In the genomic region with DNA sequence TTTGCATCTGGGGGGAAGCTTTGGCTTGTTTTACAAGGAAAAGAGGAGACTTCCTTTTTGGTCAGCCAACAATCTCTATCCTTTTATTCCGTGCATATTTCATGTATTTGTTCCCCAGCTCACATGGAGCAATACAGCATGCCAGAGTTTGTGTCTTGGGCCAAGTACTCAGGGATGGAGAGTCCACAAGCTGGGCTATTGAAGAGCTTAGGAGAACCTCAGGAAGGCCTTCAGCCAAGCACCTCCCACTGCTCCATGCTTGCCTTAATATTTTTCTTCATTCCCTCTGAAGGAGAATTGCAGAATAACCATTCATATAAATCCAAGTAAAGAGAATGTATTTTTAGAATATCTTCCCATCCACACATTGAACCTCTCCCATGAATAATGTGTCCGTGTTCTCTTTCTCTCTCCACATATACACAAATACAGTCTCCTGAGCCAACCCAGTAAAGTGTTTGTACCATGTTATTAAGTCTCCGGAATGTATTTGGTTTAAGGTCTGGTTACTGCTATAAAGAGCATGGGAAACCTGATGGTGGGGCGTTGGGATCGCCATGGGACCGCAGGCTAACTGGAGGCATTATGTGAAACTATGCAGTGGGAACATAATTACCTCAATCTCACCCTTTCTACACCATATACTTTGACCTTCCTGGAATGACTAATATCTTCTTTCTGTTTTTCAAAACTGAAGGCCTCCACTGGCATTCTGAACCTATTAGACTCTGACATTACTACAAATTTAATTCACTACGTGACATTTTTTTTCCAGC, we compare ENCODE assay signal across 13 cellular contexts. TPM values are rescaled to one million over a fixed set of nuclear protein-coding genes. Genes with fewer than 3 reads are reported as not detected.
DNase-seq lines count a peak whose midpoint lies in the region; ATAC-seq and TF ChIP-seq lines count a peak whose summit lies in the region.
"Had no signal": no experiment of that assay in that cellular context is flagged by ENCODE, and none has a peak within 500 bp of the region (broad histone marks: within the 10 kb centered on the region; RNA-seq: fewer than 3 reads in every experiment).

No MANE protein-coding gene starts in this region.

- CTCF ChIA-PET in PC-9 (lab: Charles Lee), result no interaction called here

- TF ChIP-seq CTCF in PC-9 (conservative IDR thresholded peaks at IDR 0.05), result no peak
- TF ChIP-seq CTCF in fibroblast of lung (conservative IDR thresholded peaks at IDR 0.05 in 1 of 2, IDR thresholded peaks at IDR 0.05 in 1 of 2; ENCODE audit: low read depth in 1 of 2, low read length in 2 of 2), result no peak

- POLR2A ChIA-PET in PC-9 (lab: Charles Lee; ENCODE audit: unreplicated experiment), result no interaction called here

- no TSS peak for BruUV-seq in PC-9 (replicated peaks; lab: Mats Ljungman, UMichigan)

- H3K9ac ChIP-seq in fibroblast of lung (ENCODE audit: insufficient read depth, low read length), result peak overlapping the region; percentile 55
- peak overlapping the region; percentile 50 for H3K9ac ChIP-seq in muscle layer of colon (ENCODE audit: low read length)

- no peak overlapping the region for H2AFZ ChIP-seq in PC-9
- no peak overlapping the region for H2AFZ ChIP-seq in fibroblast of lung (ENCODE audit: low read length)

- peak overlapping the region; percentile 70 for H3K4me3 ChIP-seq in PC-9
- H3K4me3 ChIP-seq in fibroblast of lung (replicated peaks in 1 of 4; ENCODE audit: control extremely low read depth in 1 of 4, insufficient read depth in 1 of 4, low read depth in 3 of 4, low read length in 4 of 4), result peak overlapping the region; percentile 80 to 99 (median 94)
- H3K4me3 ChIP-seq in muscle layer of colon (ENCODE audit: low read depth in 1 of 2, low read length in 2 of 2), result peak overlapping the region in 1 of 2 donors; percentile 92
- H3K4me3 ChIP-seq in urinary bladder (ENCODE audit: low read depth, low read length), result peak overlapping the region; percentile 16

- H3K79me2 ChIP-seq in PC-9 (ENCODE audit: low read depth), result peaks cover 80% of the 10 kb centered on the region
- peaks cover 83% of the 10 kb centered on the region for H3K79me2 ChIP-seq in fibroblast of lung (ENCODE audit: control insufficient read depth, insufficient read depth, low read length)

- H3K36me3 ChIP-seq in PC-9 (ENCODE audit: low read depth) (peaks cover 61% of the 10 kb centered on the region), fibroblast of lung (ENCODE audit: control insufficient read depth, insufficient read depth, low read length) (peaks cover 4% of the 10 kb centered on the region), muscle layer of colon (ENCODE audit: insufficient read depth, low read length) (peaks cover 7% of the 10 kb centered on the region), urinary bladder (ENCODE audit: insufficient read depth) (no peaks in the 10 kb centered on the region)

- H3F3A ChIP-seq in PC-9 (ENCODE audit: insufficient read depth, low read depth), result peaks cover 28% of the 10 kb centered on the region

- H4K20me1 ChIP-seq in PC-9 (ENCODE audit: insufficient read depth) (no peaks in the 10 kb centered on the region; the same call in 1 of the 2 replicates), fibroblast of lung (ENCODE audit: control insufficient read depth, extremely low read depth, insufficient read depth, low read length) (no peaks in the 10 kb centered on the region)

- H3K9me3 ChIP-seq in PC-9 (ENCODE audit: insufficient read depth, low read depth), result peaks cover 9% of the 10 kb centered on the region
- no peaks in the 10 kb centered on the region for H3K9me3 ChIP-seq in fibroblast of lung (ENCODE audit: control insufficient read depth, insufficient read depth, low read depth, low read length)
- H3K9me3 ChIP-seq in muscle layer of colon (ENCODE audit: low read length), result no peaks in the 10 kb centered on the region

- intact Hi-C loops in PC-9 (cut with micrococcal nuclease; ENCODE audit: unreplicated experiment), result loop anchor here (1.0 to 2.0 kb wide), 2 partner anchors 35 to 46 kb away; no protein-coding TSS in a partner anchor

- H3K4me1 ChIP-seq in PC-9 (replicated peaks; ENCODE audit: insufficient read depth) (peaks cover 62% of the 10 kb centered on the region), fibroblast of lung (ENCODE audit: control insufficient read depth, extremely low read depth, insufficient read depth, low read length) (peaks cover 14% of the 10 kb centered on the region), muscle layer of colon (ENCODE audit: insufficient read depth, low read length) (peaks cover 58% of the 10 kb centered on the region), urinary bladder (ENCODE audit: insufficient read depth) (no peaks in the 10 kb centered on the region)

- 30% methylated on average over 7 of the region's 7 CpGs for WGBS in urinary bladder

- H3K9me2 ChIP-seq in PC-9 (ENCODE audit: insufficient read depth), result no peaks in the 10 kb centered on the region

- no peak for ATAC-seq in HG03354 (IDR thresholded peaks at IDR 0.05; ENCODE audit: poor library complexity, severe bottlenecking, unreplicated experiment)
- no peak for ATAC-seq in HG02678 (IDR thresholded peaks at IDR 0.05; ENCODE audit: unreplicated experiment)
- ATAC-seq in GM18520 (IDR thresholded peaks at IDR 0.05; ENCODE audit: unreplicated experiment), result no peak

- H3K27ac ChIP-seq in PC-9, result peak overlapping the region; percentile 93
- H3K27ac ChIP-seq in fibroblast of lung (ENCODE audit: insufficient read depth, low read length), result peak overlapping the region; percentile 91
- H3K27ac ChIP-seq in muscle layer of colon (ENCODE audit: low read depth, low read length), result peak overlapping the region; percentile 97
- H3K27ac ChIP-seq in urinary bladder (ENCODE audit: low read depth), result no peak overlapping the region
- H3K27ac ChIP-seq: epithelial cell of prostate had no signal

- DNase-seq in PC-9 (peak; percentile 50 to 94), fibroblast of lung (ENCODE audit: low read depth in 2 of 2) (peak; percentile 86 to 90)
- DNase-seq: GDM1, naive B cell, NCI-H526 treated with DMSO at 0.1 percent for 48 hours had no signal

- H3K4me2 ChIP-seq in PC-9 (peak overlapping the region; percentile 79), fibroblast of lung (ENCODE audit: extremely low read depth, insufficient read depth, low read length) (peak overlapping the region; percentile 78)

- H3K27me3 ChIP-seq in PC-9 (ENCODE audit: insufficient read depth, low read depth) (no peaks in the 10 kb centered on the region), fibroblast of lung (ENCODE audit: control insufficient read depth, insufficient read depth, low read length) (no peaks in the 10 kb centered on the region), muscle layer of colon (ENCODE audit: control insufficient read depth in 1 of 2, insufficient read depth in 2 of 2, low read length in 2 of 2) (no peaks in the 10 kb centered on the region)

RNA-seq across cellular contexts. Expression of gene LAMA4, which starts 3.0 kb away (rescaled TPM):
- total RNA-seq in PC-9 (2021) (58.3 and 91.0 TPM in 2 replicates), fibroblast of lung (494 and 636 TPM in 2 replicates), urinary bladder (426 TPM)
- polyA plus RNA-seq in fibroblast of lung (183 and 662 TPM in 2 replicates), urinary bladder (101 TPM)
- polyA plus RNA-seq in fibroblast of lung (2012), result 153 and 500 TPM in 2 replicates
- polyA minus RNA-seq in fibroblast of lung (ENCODE audit: low replicate concordance), result 336 and 720 TPM in 2 replicates
- total RNA-seq: activated T-helper 1 cell treated with anti-CD3 and anti-CD28 coated beads, Interleukin-12 subunit alpha, Interleukin-12 subunit beta, Interleukin-2, Interleukin-4 antibody, amounts not matched to agents 30 ng/mL and 10 ng/mL and 1 ng/mL, durations not matched to agents 14 hours and 24 hours and 36 hours had no signal
- polyA plus RNA-seq: IgD-negative memory B cell had no signal
